In genomic region chr1:159076438-159076752, GRCh38 we compare ENCODE assay signal across 11 cellular contexts. TPM values are rescaled to one million over a fixed set of nuclear protein-coding genes. Genes with fewer than 3 reads are reported as not detected.
DNase-seq lines count a peak whose midpoint lies in the region; ATAC-seq lines count a peak whose summit lies in the region.
"Had no signal": no experiment of that assay in that cellular context is flagged by ENCODE, and none has a peak within 500 bp of the region (broad histone marks: within the 10 kb centered on the region; RNA-seq: fewer than 3 reads in every experiment).

No MANE protein-coding gene starts in this region.

- no peak for DNase-seq in activated CD4-positive, alpha-beta T cell treated with anti-CD3 and anti-CD28 coated beads, Interleukin-2, amount 10 ng/mL, durations not matched to agents 24 days and 14 days
- DNase-seq in activated CD4-positive, alpha-beta T cell treated with anti-CD3 and anti-CD28 coated beads, Interleukin-2, amount 50 U/mL, for 1 hour, result no peak
- no peak for DNase-seq in activated naive CD8-positive, alpha-beta T cell treated with anti-CD3 and anti-CD28 coated beads for 36 hours
- no peak for DNase-seq in ACHN
- DNase-seq in NCI-H1092 treated with DMSO at 0.1 percent for 48 hours (lab: John Stamatoyannopoulos, UW), result no peak
- DNase-seq in activated gamma-delta T cell treated with Interleukin-2 at 50 U/mL for 16 hours, result no peak
- DNase-seq: NCI-H1105 treated with DMSO at 0.1 percent for 48 hours had no signal

- peaks cover 36% of the 10 kb centered on the region for H3K4me1 Mint-ChIP-seq in activated CD4-positive, alpha-beta T cell treated with anti-CD3 and anti-CD28 coated beads, Interleukin-2, amount 10 ng/mL, durations not matched to agents 24 days and 14 days
- peaks cover 23% of the 10 kb centered on the region for H3K4me1 Mint-ChIP-seq in activated naive CD8-positive, alpha-beta T cell treated with anti-CD3 and anti-CD28 coated beads for 36 hours
- peaks cover 44% of the 10 kb centered on the region for H3K4me1 Mint-ChIP-seq in stimulated activated memory B cell treated with anti-CD40 and anti-IgM and Interleukin-4, amounts not matched to agents 10 μg/mL and 1 μg/mL and 100 μg/mL, for 72 hours

- peaks cover 8% of the 10 kb centered on the region for H3K9me3 Mint-ChIP-seq in activated CD4-positive, alpha-beta T cell treated with anti-CD3 and anti-CD28 coated beads, Interleukin-2, amount 10 ng/mL, durations not matched to agents 24 days and 14 days
- no peaks in the 10 kb centered on the region for H3K9me3 Mint-ChIP-seq in activated naive CD8-positive, alpha-beta T cell treated with anti-CD3 and anti-CD28 coated beads for 36 hours
- no peaks in the 10 kb centered on the region for H3K9me3 Mint-ChIP-seq in stimulated activated memory B cell treated with anti-CD40 and anti-IgM and Interleukin-4, amounts not matched to agents 10 μg/mL and 1 μg/mL and 100 μg/mL, for 72 hours

- peaks cover 5% of the 10 kb centered on the region for H3K27me3 Mint-ChIP-seq in activated CD4-positive, alpha-beta T cell treated with anti-CD3 and anti-CD28 coated beads, Interleukin-2, amount 10 ng/mL, durations not matched to agents 24 days and 14 days
- peaks cover 19% of the 10 kb centered on the region for H3K27me3 Mint-ChIP-seq in activated naive CD8-positive, alpha-beta T cell treated with anti-CD3 and anti-CD28 coated beads for 36 hours
- no peaks in the 10 kb centered on the region for H3K27me3 Mint-ChIP-seq in stimulated activated memory B cell treated with anti-CD40 and anti-IgM and Interleukin-4, amounts not matched to agents 10 μg/mL and 1 μg/mL and 100 μg/mL, for 72 hours

- intact Hi-C loops in activated CD4-positive, alpha-beta T cell treated with anti-CD3 and anti-CD28 coated beads, Interleukin-2, amount 10 ng/mL, durations not matched to agents 24 days and 14 days (cut with micrococcal nuclease), result loop anchor here (1.0 to 10.0 kb wide), 9 partner anchors 12 to 846 kb away; partner anchors contain the start of genes CD1C, IFI16 and PYHIN1

- H3K27ac Mint-ChIP-seq in activated CD4-positive, alpha-beta T cell treated with anti-CD3 and anti-CD28 coated beads, Interleukin-2, amount 10 ng/mL, durations not matched to agents 24 days and 14 days, result peak overlapping the region; percentile 99
- peak overlapping the region; percentile 96 for H3K27ac Mint-ChIP-seq in activated naive CD8-positive, alpha-beta T cell treated with anti-CD3 and anti-CD28 coated beads for 36 hours
- peak overlapping the region; percentile 98 for H3K27ac Mint-ChIP-seq in stimulated activated memory B cell treated with anti-CD40 and anti-IgM and Interleukin-4, amounts not matched to agents 10 μg/mL and 1 μg/mL and 100 μg/mL, for 72 hours

- in situ Hi-C loops in ACHN (cut with HindIII; ENCODE audit: low pct_ligation_motif_present, low pct_unique_long_range_greater_than_20kb, low sequenced_read_pairs), result no loop called here

- peak; percentile 28 for ATAC-seq in HG03439 (IDR thresholded peaks at IDR 0.05; ENCODE audit: unreplicated experiment)
- no peak for ATAC-seq in stimulated activated memory B cell treated with anti-CD40 and anti-IgM and Interleukin-4, amounts not matched to agents 10 μg/mL and 1 μg/mL and 100 μg/mL, for 72 hours
- ATAC-seq: Panc1 had no signal

- H3K4me3 Mint-ChIP-seq in activated CD4-positive, alpha-beta T cell treated with anti-CD3 and anti-CD28 coated beads, Interleukin-2, amount 10 ng/mL, durations not matched to agents 24 days and 14 days, result peak overlapping the region; percentile 87
- H3K4me3 Mint-ChIP-seq in activated naive CD8-positive, alpha-beta T cell treated with anti-CD3 and anti-CD28 coated beads for 36 hours, result peak overlapping the region; percentile 53
- peak overlapping the region; percentile 92 for H3K4me3 Mint-ChIP-seq in stimulated activated memory B cell treated with anti-CD40 and anti-IgM and Interleukin-4, amounts not matched to agents 10 μg/mL and 1 μg/mL and 100 μg/mL, for 72 hours

- peaks cover 25% of the 10 kb centered on the region for H3K36me3 Mint-ChIP-seq in activated CD4-positive, alpha-beta T cell treated with anti-CD3 and anti-CD28 coated beads, Interleukin-2, amount 10 ng/mL, durations not matched to agents 24 days and 14 days (ENCODE audit: low read depth)
- no peaks in the 10 kb centered on the region for H3K36me3 Mint-ChIP-seq in activated naive CD8-positive, alpha-beta T cell treated with anti-CD3 and anti-CD28 coated beads for 36 hours
- H3K36me3 Mint-ChIP-seq in stimulated activated memory B cell treated with anti-CD40 and anti-IgM and Interleukin-4, amounts not matched to agents 10 μg/mL and 1 μg/mL and 100 μg/mL, for 72 hours, result peaks cover 10% of the 10 kb centered on the region

RNA-seq across cellular contexts. Expression of gene AIM2, which starts 0.2 kb away (rescaled TPM):
- total RNA-seq in activated CD4-positive, alpha-beta T cell treated with anti-CD3 and anti-CD28 coated beads, Interleukin-2, amount 10 ng/mL, durations not matched to agents 24 days and 14 days, result 75.9 and 80.1 TPM in 2 replicates
- total RNA-seq in activated naive CD8-positive, alpha-beta T cell treated with anti-CD3 and anti-CD28 coated beads for 36 hours, result 1 to 10 TPM; 1.8 TPM
- total RNA-seq: fibroblast of villous mesenchyme had no signal

Comparison
In these comparisons a context has a peak if more than half of its experiments do, and no peak if none do; other contexts are left out.
1. RNA of gene AIM2, which starts 0.2 kb away (total RNA-seq): 75.9 to 80.1 TPM in activated CD4-positive, alpha-beta T cell treated with anti-CD3 and anti-CD28 coated beads, Interleukin-2, amount 10 ng/mL, durations not matched to agents 24 days and 14 days; 1.8 TPM in activated naive CD8-positive, alpha-beta T cell treated with anti-CD3 and anti-CD28 coated beads for 36 hours; every median in the first group is over 10 times any median in the second.
2. Peak in every context shown above with its lines, with median percentiles within 50 percentile points of each other: H3K27ac Mint-ChIP-seq and H3K4me3 Mint-ChIP-seq.